ENCODE assay signal across 31 cellular contexts in the genomic region with DNA sequence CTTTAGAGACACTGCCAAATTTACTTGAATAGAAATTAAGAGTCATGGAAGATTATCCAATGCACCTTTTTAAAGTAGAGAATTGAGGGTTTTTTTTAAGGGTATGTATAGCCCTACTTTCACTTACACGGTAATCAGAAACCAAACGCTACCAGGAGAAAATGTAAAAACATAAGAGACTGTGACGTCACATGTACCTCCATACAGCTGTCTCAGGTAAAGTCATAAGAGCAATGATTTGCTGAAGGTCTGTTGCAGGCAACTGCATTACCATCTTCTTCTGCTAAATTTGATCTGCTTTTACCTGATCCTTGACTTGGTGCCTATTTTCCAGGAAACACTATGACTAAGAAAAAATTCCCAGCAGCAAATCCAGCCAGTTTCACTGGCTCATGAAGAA.
DNase-seq lines count a peak whose midpoint lies in the region; ATAC-seq, FAIRE-seq and TF ChIP-seq lines count a peak whose summit lies in the region.
"Had no signal": no experiment of that assay in that cellular context is flagged by ENCODE, and none has a peak within 500 bp of the region (broad histone marks: within the 10 kb centered on the region; RNA-seq: fewer than 3 reads in every experiment).

No MANE protein-coding gene starts in this region.

- H4K20me1 ChIP-seq in HepG2 (ENCODE audit: insufficient read depth, low read length) (no peaks in the 10 kb centered on the region), PC-9 (ENCODE audit: insufficient read depth) (no peaks in the 10 kb centered on the region)
- H4K20me1 ChIP-seq: BLaER1; BLaER1 treated with 17β-estradiol and CSF1 and Interleukin-3, amounts not matched to agents 10 nM and 100 nM had no signal

- H3K9me3 ChIP-seq in HepG2 (ENCODE audit: low read length) (0 out of 2 replicates have a peak, but pooled peaks cover 5% of the 10 kb centered on the region), right lobe of liver (no peaks in the 10 kb centered on the region), PC-9 (ENCODE audit: insufficient read depth, low read depth) (no peaks in the 10 kb centered on the region), mesenchymal stem cell (ENCODE audit: control insufficient read depth, low read length) (no peaks in the 10 kb centered on the region)
- H3K9me3 ChIP-seq: A549; BE2C; BLaER1; BLaER1 treated with 17β-estradiol and CSF1 and Interleukin-3, amounts not matched to agents 10 nM and 100 nM; Caco-2 had no signal

- H2AK5ac ChIP-seq in mesenchymal stem cell (ENCODE audit: low read length, severe bottlenecking), result no peak overlapping the region

- H3K79me2 ChIP-seq in HepG2 (ENCODE audit: insufficient read depth, low read length), result no peaks in the 10 kb centered on the region
- H3K79me2 ChIP-seq in PC-9 (ENCODE audit: low read depth), result no peaks in the 10 kb centered on the region

- H3K36me3 ChIP-seq in HepG2 (replicated peaks in 1 of 2; ENCODE audit: control insufficient read depth in 1 of 2, insufficient read depth in 2 of 2, low read length in 2 of 2) (no peaks in the 10 kb centered on the region), right lobe of liver (no peaks in the 10 kb centered on the region), PC-9 (ENCODE audit: low read depth) (no peaks in the 10 kb centered on the region), mesenchymal stem cell (ENCODE audit: control insufficient read depth in 1 of 2, insufficient read depth in 2 of 2, low read depth in 1 of 2, low read length in 2 of 2) (no peaks in the 10 kb centered on the region)
- H3K36me3 ChIP-seq: BE2C; BLaER1; BLaER1 treated with 17β-estradiol and CSF1 and Interleukin-3, amounts not matched to agents 10 nM and 100 nM had no signal

- in situ Hi-C loops in HepG2 (cut with HindIII; ENCODE audit: extremely low pct_ligation_motif_present, low pct_unique_long_range_greater_than_20kb), result no loop called here

- H2BK5ac ChIP-seq in mesenchymal stem cell (ENCODE audit: low read depth, low read length, poor library complexity, severe bottlenecking), result no peak overlapping the region

- H3K23ac ChIP-seq in mesenchymal stem cell (ENCODE audit: low read length in 2 of 2), result no peak overlapping the region

- H3K18ac ChIP-seq in mesenchymal stem cell (ENCODE audit: low read depth in 1 of 2, low read length in 2 of 2), result no peak overlapping the region

- ATAC-seq in HepG2 (no peak), right lobe of liver (no peak)
- ATAC-seq: A549; CD8-positive, alpha-beta T cell had no signal

- intact Hi-C loops in HepG2 (cut with micrococcal nuclease; ENCODE audit: unreplicated experiment) (no loop called here), right lobe of liver (cut with DNase I) (no loop called here), PC-9 (cut with micrococcal nuclease; ENCODE audit: unreplicated experiment) (no loop called here)

- H3K27me3 ChIP-seq in HepG2 (ENCODE audit: control insufficient read depth in 1 of 2, insufficient read depth in 2 of 2, low read length in 2 of 2), result no peaks in the 10 kb centered on the region
- H3K27me3 ChIP-seq in right lobe of liver, result no peaks in the 10 kb centered on the region
- no peaks in the 10 kb centered on the region; the same call in 1 of the 2 replicates for H3K27me3 ChIP-seq in PC-9 (ENCODE audit: insufficient read depth, low read depth)
- H3K27me3 ChIP-seq in mesenchymal stem cell (ENCODE audit: control insufficient read depth in 1 of 2, insufficient read depth in 1 of 2, low read length in 2 of 2), result no peaks in the 10 kb centered on the region
- H3K27me3 ChIP-seq: BE2C; BLaER1; BLaER1 treated with 17β-estradiol and CSF1 and Interleukin-3, amounts not matched to agents 10 nM and 100 nM had no signal

- H3K4me3 ChIP-seq in HepG2 (replicated peaks in 1 of 3; ENCODE audit: insufficient read depth in 1 of 3, low read depth in 2 of 3, low read length in 3 of 3), result no peak overlapping the region
- no peak overlapping the region for H3K4me3 ChIP-seq in right lobe of liver
- no peak overlapping the region for H3K4me3 ChIP-seq in PC-9
- no peak overlapping the region for H3K4me3 ChIP-seq in mesenchymal stem cell (ENCODE audit: insufficient read depth in 1 of 2, low read depth in 1 of 2, low read length in 2 of 2)
- H3K4me3 ChIP-seq: A549; BLaER1; BLaER1 treated with 17β-estradiol and CSF1 and Interleukin-3, amounts not matched to agents 10 nM and 100 nM had no signal

- no peak overlapping the region for H2BK12ac ChIP-seq in mesenchymal stem cell (ENCODE audit: low read length in 2 of 2)

- H3K27ac ChIP-seq in HepG2 (ENCODE audit: extremely low read length, insufficient read depth, low read length) (no peak overlapping the region), right lobe of liver (no peak overlapping the region), PC-9 (no peak overlapping the region), mesenchymal stem cell (ENCODE audit: low read length, poor library complexity, severe bottlenecking) (no peak overlapping the region)
- H3K27ac ChIP-seq: 22Rv1; A549; BLaER1; BLaER1 treated with 17β-estradiol and CSF1 and Interleukin-3, amounts not matched to agents 10 nM and 100 nM; C4-2B had no signal

- H4K91ac ChIP-seq in mesenchymal stem cell (ENCODE audit: low read length), result no peak overlapping the region

- no peak for FAIRE-seq in HepG2 (lab: Jason Lieb, UNC)
- FAIRE-seq: A204.1, A549, D721Med had no signal

- TF ChIP-seq EP300 in HepG2 (IDR thresholded peaks at IDR 0.05; ENCODE audit: low read depth in 2 of 2, low read length in 2 of 2) (no peak), HepG2 (CRISPR knock-in tag; IDR thresholded peaks at IDR 0.05; ENCODE audit: borderline replicate concordance) (no peak)

- H3K4ac ChIP-seq in mesenchymal stem cell (ENCODE audit: low read depth in 1 of 2, low read length in 2 of 2), result no peak overlapping the region

- no peaks in the 10 kb centered on the region for H3K79me1 ChIP-seq in mesenchymal stem cell (replicated peaks; ENCODE audit: low read length, poor library complexity, severe bottlenecking)

- H2AFZ ChIP-seq in HepG2 (ENCODE audit: low read length), result no peak overlapping the region
- H2AFZ ChIP-seq in PC-9, result 0 out of 2 replicates have a peak overlapping the region, but pooled peaks have one; percentile 13
- no peak overlapping the region for H2AFZ ChIP-seq in mesenchymal stem cell (ENCODE audit: low read depth, low read length)

- WGBS in HepG2 (ENCODE audit: low lambda C conversion rate), result 38% methylated on average over 3 of the region's 3 CpGs
- 59% methylated on average over 3 of the region's 3 CpGs for WGBS in right lobe of liver (ENCODE audit: insufficient coverage, low coverage, low lambda C conversion rate, missing lambda C conversion rate)
- 98% methylated on average over 3 of the region's 3 CpGs for WGBS in mesenchymal stem cell

- TF ChIP-seq RAD21 in HepG2 (CRISPR knock-in tag; IDR thresholded peaks at IDR 0.05), result no peak

- no TSS peak for BruUV-seq in HepG2 (replicated peaks; lab: Mats Ljungman, UMichigan)
- BruUV-seq in PC-9 (replicated peaks; lab: Mats Ljungman, UMichigan), result no TSS peak

- no peak overlapping the region for H3K4me2 ChIP-seq in HepG2 (ENCODE audit: low read depth, low read length)
- no peak overlapping the region for H3K4me2 ChIP-seq in PC-9
- H3K4me2 ChIP-seq in mesenchymal stem cell (ENCODE audit: low read length, poor library complexity, severe bottlenecking), result no peak overlapping the region
- H3K4me2 ChIP-seq: A549; BLaER1; BLaER1 treated with 17β-estradiol and CSF1 and Interleukin-3, amounts not matched to agents 10 nM and 100 nM had no signal

- H3K9me2 ChIP-seq in PC-9 (ENCODE audit: insufficient read depth), result no peaks in the 10 kb centered on the region; the same call in 1 of the 2 replicates

- no peak for TF ChIP-seq POLR2A in HepG2 (IDR thresholded peaks at IDR 0.05; ENCODE audit: insufficient read depth in 1 of 2, low read depth in 2 of 2, low read length in 2 of 2)
- TF ChIP-seq POLR2A in right lobe of liver (IDR thresholded peaks at IDR 0.05), result no peak

- H3K4me1 ChIP-seq in HepG2 (ENCODE audit: insufficient read depth, low read length) (peaks cover under 1% of the 10 kb centered on the region; the same call in 1 of the 2 replicates), right lobe of liver (no peaks in the 10 kb centered on the region), PC-9 (replicated peaks; ENCODE audit: insufficient read depth) (no peaks in the 10 kb centered on the region), mesenchymal stem cell (ENCODE audit: control insufficient read depth, insufficient read depth, low read depth, low read length) (no peaks in the 10 kb centered on the region)
- H3K4me1 ChIP-seq: A549; BE2C; BLaER1; BLaER1 treated with 17β-estradiol and CSF1 and Interleukin-3, amounts not matched to agents 10 nM and 100 nM; Caco-2 had no signal

- H3K14ac ChIP-seq in mesenchymal stem cell (ENCODE audit: low read length in 2 of 2), result no peak overlapping the region

- TF ChIP-seq CTCF in HepG2 (CRISPR knock-in tag; IDR thresholded peaks at IDR 0.05) (no peak), right lobe of liver (IDR thresholded peaks at IDR 0.05) (no peak), PC-9 (conservative IDR thresholded peaks at IDR 0.05) (no peak)

- no peak overlapping the region for H3K9ac ChIP-seq in HepG2 (ENCODE audit: insufficient read depth, low read depth, low read length)
- no peak overlapping the region for H3K9ac ChIP-seq in mesenchymal stem cell (ENCODE audit: low read length)
- H3K9ac ChIP-seq: BLaER1; BLaER1 treated with 17β-estradiol and CSF1 and Interleukin-3, amounts not matched to agents 10 nM and 100 nM had no signal

- DNase-seq in HepG2 (ENCODE audit: low spot score), result no peak
- DNase-seq in right lobe of liver, result no peak
- no peak for DNase-seq in PC-9
- no peak for DNase-seq in mesenchymal stem cell
- DNase-seq: 8988T; ACHN; AML-193; BE2C; C1 segment of cervical spinal cord; Caco-2; Calu3; CD4-positive, alpha-beta memory T cell; CD4-positive, alpha-beta T cell; CD4-positive, CD25-positive, alpha-beta regulatory T cell; CD8-positive, alpha-beta memory T cell; CD8-positive, alpha-beta T cell; COR-L47; DMS 273 treated with DMSO at 0.1 percent for 48 hours; DMS153; DMS53; DMS79; DMS79 treated with DMSO at 0.1 percent for 48 hours; DND-41; EL had no signal

- POLR2A ChIA-PET in HepG2 (lab: Yijun Ruan, JAX) (no interaction called here), PC-9 (lab: Charles Lee; ENCODE audit: unreplicated experiment) (no interaction called here)

- H2BK120ac ChIP-seq in mesenchymal stem cell (ENCODE audit: low read depth, low read length), result no peak overlapping the region

- H4K8ac ChIP-seq in mesenchymal stem cell (ENCODE audit: low read length), result no peak overlapping the region

- H3F3A ChIP-seq in PC-9 (ENCODE audit: insufficient read depth, low read depth), result no peaks in the 10 kb centered on the region

- CTCF ChIA-PET in HepG2 (lab: Yijun Ruan, JAX; ENCODE audit: low intra/inter-chr PET ratio, low total read pairs), result no interaction called here
- CTCF ChIA-PET in PC-9 (lab: Charles Lee), result no interaction called here

- H2BK15ac ChIP-seq in mesenchymal stem cell (ENCODE audit: low read depth, poor library complexity, severe bottlenecking), result no peak overlapping the region

TF ChIP-seq in HepG2, 621 proteins besides CTCF, POLR2A, EP300 and RAD21 (continues in another document):
- TF ChIP-seq REL (CRISPR knock-in tag; conservative IDR thresholded peaks at IDR 0.05) (no peak), ZKSCAN5 (CRISPR knock-in tag; IDR thresholded peaks at IDR 0.05) (no peak), ATF7 (IDR thresholded peaks at IDR 0.05) (peak; percentile 67), ATF7 (CRISPR knock-in tag; IDR thresholded peaks at IDR 0.05) (no peak)
